9 cellular contexts compared by ENCODE assay signal in genomic region chr6:15429146-15430110, GRCh38.
A peak's percentile ranks its signal among the peaks of the same experiment; 100 is the strongest.
DNase-seq lines count a peak whose midpoint lies in the region; ATAC-seq and TF ChIP-seq lines count a peak whose summit lies in the region.
"Had no signal": no experiment of that assay in that cellular context is flagged by ENCODE, and none has a peak within 500 bp of the region (broad histone marks: within the 10 kb centered on the region; RNA-seq: fewer than 3 reads in every experiment).

No MANE protein-coding gene starts in this region.

- no peaks in the 10 kb centered on the region for H3K9me3 ChIP-seq in smooth muscle cell (replicated peaks; ENCODE audit: low read depth)

- H3K79me2 ChIP-seq in smooth muscle cell (ENCODE audit: low read depth) = peaks cover 10% of the 10 kb centered on the region

- peak overlapping the region; percentile 34 for H3K4me2 ChIP-seq in smooth muscle cell

- no peak for ATAC-seq in GM21367 (IDR thresholded peaks at IDR 0.05; ENCODE audit: unreplicated experiment)
- ATAC-seq: SK-N-SH treated with all-trans-retinoic acid at 6 μM for 48 hours had no signal

- H3K4me3 ChIP-seq in fibroblast of the aortic adventitia (ENCODE audit: low read depth, low read length) (no peak overlapping the region), smooth muscle cell (no peak overlapping the region)

- peak; percentile 86 for DNase-seq in HCEC 1CT
- peak; percentile 45 for DNase-seq in SK-MEL-5 (ENCODE audit: low read depth, low spot score)
- DNase-seq in fibroblast of the aortic adventitia (ENCODE audit: low read depth) = peak; percentile 34
- no peak for DNase-seq in smooth muscle cell (lab: John Stamatoyannopoulos, UW; ENCODE audit: unreplicated experiment)
- no peak for DNase-seq in activated CD4-positive, alpha-beta T cell treated with anti-CD3 and anti-CD28 coated beads for 1 hour
- DNase-seq in activated CD8-positive, alpha-beta memory T cell treated with anti-CD3 and anti-CD28 coated beads, Interleukin-2, amount 50 U/mL, for 48 hours = no peak
- DNase-seq: stimulated activated CD4-positive, alpha-beta T cell treated with anti-CD3 and anti-CD28 coated beads, Interleukin-2, amount 100 ng/mL, for 48 hours had no signal

- TF ChIP-seq CTCF in fibroblast of the aortic adventitia (IDR thresholded peaks at IDR 0.05; ENCODE audit: insufficient read depth, low read length) = no peak
- no peak for TF ChIP-seq CTCF in smooth muscle cell (IDR thresholded peaks at IDR 0.05; ENCODE audit: borderline replicate concordance, insufficient read depth, poor library complexity, severe bottlenecking)

- peaks cover 41% of the 10 kb centered on the region for H3K4me1 ChIP-seq in smooth muscle cell (ENCODE audit: low read depth)

- H4K20me1 ChIP-seq in smooth muscle cell (ENCODE audit: low read depth) = peaks cover 97% of the 10 kb centered on the region

- 71% methylated on average over 12 of the region's 12 CpGs for WGBS in smooth muscle cell (ENCODE audit: low lambda C conversion rate)

- in situ Hi-C loops in SK-MEL-5 (cut with HindIII; ENCODE audit: low pct_unique_long_range_greater_than_20kb, low sequenced_read_pairs) = no loop called here

- H3K27me3 ChIP-seq in smooth muscle cell (ENCODE audit: low read depth) = no peaks in the 10 kb centered on the region

- H3K27ac ChIP-seq in smooth muscle cell (ENCODE audit: low read depth) = peak overlapping the region; percentile 53

- no peak overlapping the region for H2AFZ ChIP-seq in smooth muscle cell (ENCODE audit: low read depth)

- H3K36me3 ChIP-seq in smooth muscle cell (ENCODE audit: low read depth) = no peaks in the 10 kb centered on the region

- no peaks in the 10 kb centered on the region for H3F3A ChIP-seq in smooth muscle cell (ENCODE audit: low read depth)

- H3K9ac ChIP-seq in smooth muscle cell (ENCODE audit: low read depth) = no peak overlapping the region

Comparison
In these comparisons a context has a peak if more than half of its experiments do, and no peak if none do; other contexts are left out.
1. DNase-seq: peak in HCEC 1CT (single experiment), SK-MEL-5 (single experiment) and fibroblast of the aortic adventitia (single experiment); none in smooth muscle cell (single experiment), activated CD4-positive, alpha-beta T cell treated with anti-CD3 and anti-CD28 coated beads for 1 hour (single experiment) and activated CD8-positive, alpha-beta memory T cell treated with anti-CD3 and anti-CD28 coated beads, Interleukin-2, amount 50 U/mL, for 48 hours (single experiment).